ENCODE assay signal across 9 cellular contexts in genomic region chr17:57985675-57985974, GRCh38. TPM values are rescaled to one million over a fixed set of nuclear protein-coding genes. Genes with fewer than 3 reads are reported as not detected.
DNase-seq lines count a peak whose midpoint lies in the region; TF ChIP-seq lines count a peak whose summit lies in the region.
"Had no signal": no experiment of that assay in that cellular context is flagged by ENCODE, and none has a peak within 500 bp of the region (broad histone marks: within the 10 kb centered on the region; RNA-seq: fewer than 3 reads in every experiment).

No MANE protein-coding gene starts in this region.

- H3K4me3 ChIP-seq in fibroblast of lung (replicated peaks in 1 of 4; ENCODE audit: control extremely low read depth in 1 of 4, insufficient read depth in 1 of 4, low read depth in 3 of 4, low read length in 4 of 4) (peak overlapping the region; percentile 19 to 82 (median 56)), skeletal muscle satellite cell (ENCODE audit: low read length) (peak overlapping the region; percentile 84)

- H3K79me2 ChIP-seq in fibroblast of lung (ENCODE audit: control insufficient read depth, insufficient read depth, low read length): peaks cover 65% of the 10 kb centered on the region

- peak overlapping the region; percentile 65 for H3K27ac ChIP-seq in fibroblast of lung (ENCODE audit: insufficient read depth, low read length)

- TF ChIP-seq CTCF in fibroblast of lung (conservative IDR thresholded peaks at IDR 0.05 in 1 of 2, IDR thresholded peaks at IDR 0.05 in 1 of 2; ENCODE audit: low read depth in 1 of 2, low read length in 2 of 2) (no peak), GM10266 (IDR thresholded peaks at IDR 0.05; ENCODE audit: control insufficient read depth, insufficient read depth, low read depth, missing control alignments) (no peak)

- DNase-seq in NCI-H446 treated with DMSO at 0.1 percent for 48 hours (lab: John Stamatoyannopoulos, UW) (peak; percentile 15), NCI-H446 (lab: John Stamatoyannopoulos, UW) (no peak), RKO (ENCODE audit: low spot score) (peak; percentile 64), fibroblast of lung (ENCODE audit: low read depth in 2 of 2) (peak; percentile 41 to 54), Kasumi-1 (lab: John Stamatoyannopoulos, UW) (no peak), GM10266 (ENCODE audit: extremely low spot score) (no peak)
- DNase-seq in activated effector memory CD4-positive, alpha-beta T cell treated with Interleukin-2 at 50 U/mL for 16 hours: no peak
- DNase-seq: SHP77 had no signal

- no peak overlapping the region for H3K9ac ChIP-seq in fibroblast of lung (ENCODE audit: insufficient read depth, low read length)
- H3K9ac ChIP-seq in skeletal muscle satellite cell (ENCODE audit: low read depth, low read length): peak overlapping the region; percentile 86

- H3K4me2 ChIP-seq in fibroblast of lung (ENCODE audit: extremely low read depth, insufficient read depth, low read length): peak overlapping the region; percentile 95
- peak overlapping the region; percentile 84 for H3K4me2 ChIP-seq in skeletal muscle satellite cell (ENCODE audit: low read length)

- H3K9me3 ChIP-seq in fibroblast of lung (ENCODE audit: control insufficient read depth, insufficient read depth, low read depth, low read length) (no peaks in the 10 kb centered on the region), skeletal muscle satellite cell (replicated peaks; ENCODE audit: low read length) (no peaks in the 10 kb centered on the region)

- H2AFZ ChIP-seq in fibroblast of lung (ENCODE audit: low read length): no peak overlapping the region

- H3K4me1 ChIP-seq in fibroblast of lung (ENCODE audit: control insufficient read depth, extremely low read depth, insufficient read depth, low read length) (peaks cover 37% of the 10 kb centered on the region), skeletal muscle satellite cell (ENCODE audit: control insufficient read depth, insufficient read depth, low read length) (peaks cover 47% of the 10 kb centered on the region)

- no peaks in the 10 kb centered on the region for H3K27me3 ChIP-seq in fibroblast of lung (ENCODE audit: control insufficient read depth, insufficient read depth, low read length)
- no peaks in the 10 kb centered on the region for H3K27me3 ChIP-seq in skeletal muscle satellite cell (ENCODE audit: control insufficient read depth, insufficient read depth, low read length)

- H3K36me3 ChIP-seq in fibroblast of lung (ENCODE audit: control insufficient read depth, insufficient read depth, low read length) (peaks cover 7% of the 10 kb centered on the region), skeletal muscle satellite cell (ENCODE audit: insufficient read depth, low read length) (peaks cover 25% of the 10 kb centered on the region)

- no peaks in the 10 kb centered on the region for H4K20me1 ChIP-seq in fibroblast of lung (ENCODE audit: control insufficient read depth, extremely low read depth, insufficient read depth, low read length)

RNA-seq across cellular contexts. Expression of gene VEZF1, which starts 2.4 kb away (rescaled TPM):
- 37.0 and 51.2 TPM in 2 replicates for total RNA-seq in fibroblast of lung
- 43.9 and 44.3 TPM in 2 replicates for polyA plus RNA-seq in fibroblast of lung
- 38.7 and 41.8 TPM in 2 replicates for polyA plus RNA-seq in fibroblast of lung (2012)
- polyA minus RNA-seq in fibroblast of lung (ENCODE audit: low replicate concordance): 49.9 and 57.0 TPM in 2 replicates
- total RNA-seq in skeletal muscle satellite cell (2012; rRNA removed): 24.6 and 24.9 TPM in 2 replicates

RNA-seq across cellular contexts. Expression of gene SRSF1, which starts 21.4 kb away (rescaled TPM):
- 242 and 307 TPM in 2 replicates for total RNA-seq in fibroblast of lung
- 191 and 218 TPM in 2 replicates for polyA plus RNA-seq in fibroblast of lung
- 194 and 232 TPM in 2 replicates for polyA plus RNA-seq in fibroblast of lung (2012)
- polyA minus RNA-seq in fibroblast of lung (ENCODE audit: low replicate concordance): 161 and 172 TPM in 2 replicates
- 365 and 445 TPM in 2 replicates for total RNA-seq in skeletal muscle satellite cell (2012; rRNA removed)

RNA-seq across cellular contexts. Expression of gene CUEDC1, which starts 30.4 kb away (rescaled TPM):
- 6.2 and 11.9 TPM in 2 replicates for total RNA-seq in fibroblast of lung
- 25.6 and 34.9 TPM in 2 replicates for polyA plus RNA-seq in fibroblast of lung
- 26.6 and 35.9 TPM in 2 replicates for polyA plus RNA-seq in fibroblast of lung (2012)
- polyA minus RNA-seq in fibroblast of lung (ENCODE audit: low replicate concordance): 25.6 and 37.1 TPM in 2 replicates
- 9.4 and 15.7 TPM in 2 replicates for total RNA-seq in skeletal muscle satellite cell (2012; rRNA removed)

Comparison
In these comparisons a context has a peak if more than half of its experiments do, and no peak if none do; other contexts are left out.
1. DNase-seq: peak in NCI-H446 treated with DMSO at 0.1 percent for 48 hours (single experiment), RKO (single experiment) and fibroblast of lung (2 of 2); none in NCI-H446 (0 of 2), Kasumi-1 (0 of 2), GM10266 (single experiment) and activated effector memory CD4-positive, alpha-beta T cell treated with Interleukin-2 at 50 U/mL for 16 hours (single experiment).